In genomic region chr12:120783197-120783596, GRCh38 we compare ENCODE assay signal across 10 cellular contexts. TPM values are rescaled to one million over a fixed set of nuclear protein-coding genes. Genes with fewer than 3 reads are reported as not detected.
DNase-seq lines count a peak whose midpoint lies in the region; ATAC-seq and TF ChIP-seq lines count a peak whose summit lies in the region.
"Had no signal": no experiment of that assay in that cellular context is flagged by ENCODE, and none has a peak within 500 bp of the region (broad histone marks: within the 10 kb centered on the region; RNA-seq: fewer than 3 reads in every experiment).

No MANE protein-coding gene starts in this region.

- H3K4me1 ChIP-seq in CD8-positive, alpha-beta T cell (ENCODE audit: insufficient read depth, low read length): peaks cover 7% of the 10 kb centered on the region
- H3K4me1 ChIP-seq in muscle layer of duodenum (ENCODE audit: control insufficient read depth in 1 of 2, insufficient read depth in 2 of 2, low read length in 2 of 2) (no peaks in the 10 kb centered on the region), Caco-2 (no peaks in the 10 kb centered on the region)

- H3K4me1 Mint-ChIP-seq in CD8-positive, alpha-beta T cell (ENCODE audit: low read depth): peaks cover 26% of the 10 kb centered on the region
- H3K4me1 Mint-ChIP-seq in Caco-2 (ENCODE audit: low read depth, unreplicated experiment): no peaks in the 10 kb centered on the region

- H3K27ac Mint-ChIP-seq in CD8-positive, alpha-beta T cell: peak overlapping the region; percentile 76
- H3K27ac Mint-ChIP-seq in Caco-2 (ENCODE audit: unreplicated experiment): no peak overlapping the region

- TF ChIP-seq CTCF in CD8-positive, alpha-beta T cell (IDR thresholded peaks at IDR 0.05): no peak
- TF ChIP-seq CTCF in Caco-2 (IDR thresholded peaks at IDR 0.05; ENCODE audit: insufficient read depth in 1 of 2, low read depth in 1 of 2, low read length in 1 of 2, severe bottlenecking in 1 of 2, unreplicated experiment in 1 of 2): no peak

- BruUV-seq in Caco-2 (replicated peaks; lab: Mats Ljungman, UMichigan): no TSS peak

- POLR2A ChIA-PET in CD8-positive, alpha-beta T cell (lab: Charles Lee): no interaction called here
- POLR2A ChIA-PET in Caco-2 (lab: Charles Lee): no interaction called here

- H3K27me3 Mint-ChIP-seq in CD8-positive, alpha-beta T cell (ENCODE audit: low read depth): no peaks in the 10 kb centered on the region
- H3K27me3 Mint-ChIP-seq in Caco-2 (ENCODE audit: insufficient read depth, unreplicated experiment): no peaks in the 10 kb centered on the region

- CTCF ChIA-PET in CD8-positive, alpha-beta T cell (lab: Charles Lee): interaction anchor here (0.7 to 1.3 kb wide), 3 partner anchors 18 to 277 kb away, joined by 3 read pairs; no protein-coding TSS in a partner anchor
- CTCF ChIA-PET in Caco-2 (lab: Charles Lee): interaction anchor here (0.6 kb wide), 1 partner anchor 17 kb away, joined by 3 read pairs; no protein-coding TSS in a partner anchor

- peaks cover 53% of the 10 kb centered on the region for H3K36me3 Mint-ChIP-seq in CD8-positive, alpha-beta T cell
- H3K36me3 Mint-ChIP-seq in Caco-2 (ENCODE audit: insufficient read depth, unreplicated experiment): peaks cover 36% of the 10 kb centered on the region

- no peak for DNase-seq in CD8-positive, alpha-beta T cell
- DNase-seq in Kasumi-1 (lab: John Stamatoyannopoulos, UW): peak; percentile 52 to 59
- DNase-seq in astrocyte of the hippocampus (ENCODE audit: low read depth, low spot score): peak; percentile 7
- DNase-seq in Caco-2: no peak
- DNase-seq: NCI-H2081 had no signal

- no peak overlapping the region for H3K27ac ChIP-seq in CD8-positive, alpha-beta T cell (ENCODE audit: low read depth, low read length)
- peak overlapping the region; percentile 49 for H3K27ac ChIP-seq in muscle layer of duodenum (ENCODE audit: low read length)
- H3K27ac ChIP-seq: VCaP had no signal

- intact Hi-C loops in CD8-positive, alpha-beta T cell (cut with DNase I, micrococcal nuclease): no loop called here
- intact Hi-C loops in Caco-2 (cut with micrococcal nuclease; ENCODE audit: unreplicated experiment): no loop called here

- ATAC-seq in CD8-positive, alpha-beta T cell: peak; percentile 42
- ATAC-seq in HG03097 (IDR thresholded peaks at IDR 0.05; ENCODE audit: low FRiP score, unreplicated experiment) (no peak), HG03432 (IDR thresholded peaks at IDR 0.05; ENCODE audit: unreplicated experiment) (no peak), GM21529 (IDR thresholded peaks at IDR 0.05; ENCODE audit: unreplicated experiment) (no peak)

- H3K4me3 Mint-ChIP-seq in CD8-positive, alpha-beta T cell: no peak overlapping the region
- H3K4me3 Mint-ChIP-seq in Caco-2 (ENCODE audit: unreplicated experiment): no peak overlapping the region

- H3K9me3 ChIP-seq in CD8-positive, alpha-beta T cell (ENCODE audit: low read length): no peaks in the 10 kb centered on the region
- H3K9me3 ChIP-seq in muscle layer of duodenum (ENCODE audit: control insufficient read depth in 1 of 2, low read length in 2 of 2) (no peaks in the 10 kb centered on the region), Caco-2 (no peaks in the 10 kb centered on the region)

- no peaks in the 10 kb centered on the region for H3K27me3 ChIP-seq in CD8-positive, alpha-beta T cell (ENCODE audit: insufficient read depth, low read length)
- no peaks in the 10 kb centered on the region for H3K27me3 ChIP-seq in muscle layer of duodenum (ENCODE audit: low read depth, low read length)
- no peaks in the 10 kb centered on the region for H3K27me3 ChIP-seq in Caco-2 (replicated peaks; ENCODE audit: control insufficient read depth, insufficient read depth, low read length)

- peaks cover 12% of the 10 kb centered on the region for H3K36me3 ChIP-seq in CD8-positive, alpha-beta T cell (ENCODE audit: insufficient read depth, low read length)
- peaks cover 22 to 31% of the 10 kb centered on the region in 2 donors for H3K36me3 ChIP-seq in muscle layer of duodenum (ENCODE audit: control insufficient read depth in 1 of 2, insufficient read depth in 2 of 2, low read length in 2 of 2)
- no peaks in the 10 kb centered on the region for H3K36me3 ChIP-seq in Caco-2 (ENCODE audit: control insufficient read depth, insufficient read depth, low read length)

- no peaks in the 10 kb centered on the region for H3K9me3 Mint-ChIP-seq in CD8-positive, alpha-beta T cell
- H3K9me3 Mint-ChIP-seq in Caco-2 (ENCODE audit: unreplicated experiment): no peaks in the 10 kb centered on the region

- H3K4me3 ChIP-seq in CD8-positive, alpha-beta T cell (ENCODE audit: low read depth, low read length): no peak overlapping the region
- no peak overlapping the region for H3K4me3 ChIP-seq in muscle layer of duodenum (ENCODE audit: low read depth in 1 of 2, low read length in 2 of 2)
- no peak overlapping the region for H3K4me3 ChIP-seq in Caco-2 (ENCODE audit: low read depth, low read length)

RNA-seq across cellular contexts. Expression of gene ACADS, which starts 57.6 kb away (rescaled TPM):
- 1 to 10 TPM; 7.3 to 9.1 TPM for total RNA-seq in CD8-positive, alpha-beta T cell
- 12.5 and 13.1 TPM in 2 replicates for total RNA-seq in Caco-2 (2022)

Comparison
In these comparisons a context has a peak if more than half of its experiments do, and no peak if none do; other contexts are left out.
1. DNase-seq: peak in Kasumi-1 (2 of 2) and astrocyte of the hippocampus (single experiment); none in CD8-positive, alpha-beta T cell (0 of 7) and Caco-2 (0 of 2).